In genomic region chr5:6556802-6557102, GRCh38 we compare ENCODE assay signal across 1 cellular context.
TF ChIP-seq lines count a peak whose summit lies in the region.

No MANE protein-coding gene starts in this region.

TF ChIP-seq in IMR-90, 13 proteins besides CTCF, POLR2A, EP300 and RAD21 (continued from another document):
- TF ChIP-seq, protein P1, sequence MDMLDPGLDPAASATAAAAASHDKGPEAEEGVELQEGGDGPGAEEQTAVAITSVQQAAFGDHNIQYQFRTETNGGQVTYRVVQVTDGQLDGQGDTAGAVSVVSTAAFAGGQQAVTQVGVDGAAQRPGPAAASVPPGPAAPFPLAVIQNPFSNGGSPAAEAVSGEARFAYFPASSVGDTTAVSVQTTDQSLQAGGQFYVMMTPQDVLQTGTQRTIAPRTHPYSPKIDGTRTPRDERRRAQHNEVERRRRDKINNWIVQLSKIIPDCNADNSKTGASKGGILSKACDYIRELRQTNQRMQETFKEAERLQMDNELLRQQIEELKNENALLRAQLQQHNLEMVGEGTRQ (IDR thresholded peaks at IDR 0.05; ENCODE audit: low read depth, low read length): no peak
- TF ChIP-seq MXI1 (IDR thresholded peaks at IDR 0.05; ENCODE audit: borderline replicate concordance, low read depth, low read length) (no peak), NFE2L2 (IDR thresholded peaks at IDR 0.05; ENCODE audit: low read depth, low read length) (no peak), MAFK (IDR thresholded peaks at IDR 0.05; ENCODE audit: low read depth, low read length) (no peak), RCOR1 (IDR thresholded peaks at IDR 0.05; ENCODE audit: insufficient replicate concordance, low read length) (no peak)
